16 cellular contexts compared by ENCODE assay signal in the genomic region with DNA sequence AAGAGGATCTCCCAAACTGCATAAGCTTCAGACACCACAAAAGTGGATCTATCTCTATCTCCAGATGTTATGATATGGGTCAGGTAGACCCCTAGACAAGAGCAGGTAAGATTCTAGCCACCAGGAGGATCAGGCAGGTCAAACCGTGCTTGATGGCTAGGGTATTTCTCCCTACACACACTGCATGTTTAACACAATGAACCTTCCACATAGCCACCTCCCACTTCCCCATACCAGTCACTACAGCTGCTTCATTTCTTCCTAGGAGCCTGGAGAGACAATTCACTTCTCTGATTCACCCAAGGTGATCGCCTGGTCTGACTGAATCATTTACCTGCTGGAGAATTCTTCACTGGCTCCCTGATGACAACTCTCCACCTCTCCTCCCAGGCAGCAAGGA.
DNase-seq lines count a peak whose midpoint lies in the region; TF ChIP-seq lines count a peak whose summit lies in the region.
"Had no signal": no experiment of that assay in that cellular context is flagged by ENCODE, and none has a peak within 500 bp of the region (broad histone marks: within the 10 kb centered on the region; RNA-seq: fewer than 3 reads in every experiment).

No MANE protein-coding gene starts in this region.

- H3K4me3 Mint-ChIP-seq in H9 = no peak overlapping the region; a peak in 1 of 5 replicates
- H3K4me3 Mint-ChIP-seq: CD14-positive monocyte had no signal

- H3K36me3 Mint-ChIP-seq in H9 (ENCODE audit: insufficient read depth in 1 of 3, low read depth in 3 of 3) = peaks cover 0 to 7% (median 7%) of the 10 kb centered on the region in 3 experiments; a peak in 3 of 7 replicates
- H3K36me3 Mint-ChIP-seq: CD14-positive monocyte had no signal

- no peak overlapping the region for H2BK12ac ChIP-seq in H9 (ENCODE audit: insufficient read length, low read depth, low read length)

- peaks cover 3% of the 10 kb centered on the region for H3K27me3 Mint-ChIP-seq in H9 (ENCODE audit: low read depth)

- peaks cover 16% of the 10 kb centered on the region in 2 experiments for H3K9me3 Mint-ChIP-seq in H9

- peak overlapping the region; percentile 48 for H2AFZ ChIP-seq in H9 (ENCODE audit: low read length)

- H3K27ac ChIP-seq in H9 (ENCODE audit: insufficient read length, low read depth, low read length) = no peak overlapping the region
- no peak overlapping the region for H3K27ac ChIP-seq in epithelial cell of prostate
- H3K27ac ChIP-seq in thyroid gland = peak overlapping the region; percentile 41 to 60 (median 56)
- H3K27ac ChIP-seq: HL-60 had no signal

- WGBS in H9 (ENCODE audit: extremely low coverage, insufficient read length, low lambda C conversion rate) = no CpG with 5 or more reads among the region's 2 CpGs
- WGBS in thyroid gland, 2 donors = 65 to 75% methylated on average over 2 of the region's 2 CpGs

- H3K4me3 ChIP-seq in thyroid gland (replicated peaks in 1 of 3) = no peak overlapping the region
- H3K4me3 ChIP-seq: HAP-1 had no signal

- H3K79me1 ChIP-seq in H9 (ENCODE audit: insufficient read depth, low read depth, low read length, poor library complexity, severe bottlenecking) = no peaks in the 10 kb centered on the region

- H3K27ac Mint-ChIP-seq in H9 = no peak overlapping the region

- peak overlapping the region; percentile 35 for H4K8ac ChIP-seq in H9 (replicated peaks; ENCODE audit: insufficient read length, low read depth, low read length)

- no peak overlapping the region for H2BK15ac ChIP-seq in H9 (ENCODE audit: low read depth, low read length)

- H2AK5ac ChIP-seq in H9 (ENCODE audit: insufficient read length, low read length) = no peak overlapping the region

- H2BK20ac ChIP-seq in H9 (ENCODE audit: low read depth, low read length, poor library complexity, severe bottlenecking) = no peak overlapping the region

- no peak overlapping the region for H3K4ac ChIP-seq in H9 (ENCODE audit: low read depth, low read length)

- H4K20me1 ChIP-seq in H9 (ENCODE audit: control insufficient read depth, insufficient read depth, insufficient read length) = no peaks in the 10 kb centered on the region

- H3T11ph ChIP-seq in H9 (ENCODE audit: low read length) = no peak overlapping the region

- peaks cover 4% of the 10 kb centered on the region for H3K9me3 ChIP-seq in H9 (ENCODE audit: control insufficient read depth, low read depth, low read length)
- no peaks in the 10 kb centered on the region for H3K9me3 ChIP-seq in thyroid gland
- H3K9me3 ChIP-seq: HAP-1 had no signal

- H2BK120ac ChIP-seq in H9 (ENCODE audit: low read depth, low read length, poor library complexity, severe bottlenecking) = no peak overlapping the region

- H3K27me3 ChIP-seq in H9 (ENCODE audit: insufficient read depth, low read length) (no peaks in the 10 kb centered on the region), thyroid gland (no peaks in the 10 kb centered on the region)

- H3K9ac ChIP-seq in H9 (ENCODE audit: extremely low read depth, insufficient read length, low read length) = no peak overlapping the region

- H3K18ac ChIP-seq in H9 (ENCODE audit: insufficient read length, low read depth, low read length) = no peak overlapping the region

- 0 out of 2 replicates have a peak overlapping the region, but pooled peaks have one; percentile 55 for H3K14ac ChIP-seq in H9 (ENCODE audit: insufficient read depth, low read length)

- TF ChIP-seq CTCF in H9 (conservative IDR thresholded peaks at IDR 0.05) (peak; percentile 39; the same call in 2 of the 3 replicates), thyroid gland (IDR thresholded peaks at IDR 0.05) (no peak)

- H4K91ac ChIP-seq in H9 (ENCODE audit: insufficient read length, low read depth, low read length) = no peak overlapping the region

- H4K5ac ChIP-seq in H9 (ENCODE audit: insufficient read length, low read depth, low read length) = no peak overlapping the region

- intact Hi-C loops in thyroid gland (cut with DNase I) = no loop called here
- intact Hi-C loops in head of caudate nucleus (cut with DNase I) = no loop called here

- no peaks in the 10 kb centered on the region for H3K36me3 ChIP-seq in thyroid gland
- H3K36me3 ChIP-seq: HAP-1 had no signal

- H3K23me2 ChIP-seq in H9 (ENCODE audit: insufficient read length, low read depth, low read length, poor library complexity, severe bottlenecking) = no peaks in the 10 kb centered on the region

- no peak overlapping the region for H2BK5ac ChIP-seq in H9 (ENCODE audit: insufficient read length, low read length)

- no peak for TF ChIP-seq POLR2A in thyroid gland (IDR thresholded peaks at IDR 0.05)

- H3K4me1 Mint-ChIP-seq in H9 = peaks cover 4 to 6% of the 10 kb centered on the region in 2 experiments
- H3K4me1 Mint-ChIP-seq: CD14-positive monocyte had no signal

- no peak overlapping the region for H3K56ac ChIP-seq in H9 (ENCODE audit: insufficient read length, low read depth, low read length)

- H3K23ac ChIP-seq in H9 (ENCODE audit: insufficient read length, low read depth, low read length) = no peak overlapping the region

- H3K4me2 ChIP-seq in H9 (ENCODE audit: insufficient read depth, insufficient read length, low read length) = no peak overlapping the region

- DNase-seq in H9 (no peak), epithelial cell of prostate (ENCODE audit: low read depth, low spot score) (peak; percentile 44), kidney tubule cell (ENCODE audit: low spot score) (peak; percentile 82), thyroid gland (peak in 1 of 2 donors; percentile 15), NCI-H1930 (lab: John Stamatoyannopoulos, UW) (no peak), head of caudate nucleus (no peak)
- DNase-seq in stimulated activated CD4-positive, alpha-beta T cell treated with anti-CD3 and anti-CD28 coated beads, Interleukin-4, amount 100 ng/mL, for 1 hour = no peak
- DNase-seq: AML-193, COR-L47, DMS153, MV-4-11, NCI-H187 treated with DMSO at 0.1 percent for 48 hours, NCI-H510A had no signal

- H3K4me1 ChIP-seq in H9 (ENCODE audit: insufficient read depth, low read length) (no peaks in the 10 kb centered on the region), thyroid gland (peaks cover 10 to 13% of the 10 kb centered on the region in 2 donors)
- H3K4me1 ChIP-seq: HAP-1 had no signal

- H3K79me2 ChIP-seq in H9 (ENCODE audit: insufficient read depth, low read length) = no peaks in the 10 kb centered on the region

Comparison
In these comparisons a context has a peak if more than half of its experiments do, and no peak if none do; other contexts are left out.
1. DNase-seq: peak in epithelial cell of prostate (single experiment) and kidney tubule cell (single experiment); none in H9 (single experiment), NCI-H1930 (0 of 2), head of caudate nucleus (0 of 42) and stimulated activated CD4-positive, alpha-beta T cell treated with anti-CD3 and anti-CD28 coated beads, Interleukin-4, amount 100 ng/mL, for 1 hour (single experiment).
2. H3K27ac ChIP-seq: peak in thyroid gland (3 of 3); none in H9 (single experiment) and epithelial cell of prostate (single experiment).